Comparison of ENCODE assay signal across 2 cellular contexts in genomic region chr6:31156647-31157046, GRCh38.
TF ChIP-seq lines count a peak whose summit lies in the region.

No MANE protein-coding gene starts in this region.

TF ChIP-seq in SK-N-SH, 30 proteins besides CTCF, POLR2A, EP300 and RAD21:
- TF ChIP-seq TAF1 (IDR thresholded peaks at IDR 0.05; ENCODE audit: borderline replicate concordance, low read depth, low read length) (no peak), SMC3 (IDR thresholded peaks at IDR 0.05; ENCODE audit: low read depth, low read length) (no peak), NFIC (IDR thresholded peaks at IDR 0.05; ENCODE audit: borderline replicate concordance) (no peak), MAX (IDR thresholded peaks at IDR 0.05; ENCODE audit: low read depth) (no peak), FOXJ3 (CRISPR knock-in tag; IDR thresholded peaks at IDR 0.05) (no peak), SIN3A (IDR thresholded peaks at IDR 0.05; ENCODE audit: borderline replicate concordance, low read depth, low read length) (no peak), EZH2phosphoT487 (IDR thresholded peaks at IDR 0.05; ENCODE audit: borderline replicate concordance, low read depth) (no peak), GATA2 (CRISPR knock-in tag; IDR thresholded peaks at IDR 0.05) (no peak), CHD2 (IDR thresholded peaks at IDR 0.05; ENCODE audit: low read length, partially characterized antibody) (no peak), JUND (IDR thresholded peaks at IDR 0.05) (no peak)
- TF ChIP-seq, protein P1, sequence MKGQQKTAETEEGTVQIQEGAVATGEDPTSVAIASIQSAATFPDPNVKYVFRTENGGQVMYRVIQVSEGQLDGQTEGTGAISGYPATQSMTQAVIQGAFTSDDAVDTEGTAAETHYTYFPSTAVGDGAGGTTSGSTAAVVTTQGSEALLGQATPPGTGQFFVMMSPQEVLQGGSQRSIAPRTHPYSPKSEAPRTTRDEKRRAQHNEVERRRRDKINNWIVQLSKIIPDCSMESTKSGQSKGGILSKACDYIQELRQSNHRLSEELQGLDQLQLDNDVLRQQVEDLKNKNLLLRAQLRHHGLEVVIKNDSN (IDR thresholded peaks at IDR 0.05; ENCODE audit: borderline replicate concordance, low read depth) = no peak

TF ChIP-seq in SK-N-SH treated with all-trans-retinoic acid at 6 μM for 48 hours, 23 proteins besides CTCF, POLR2A, EP300 and RAD21:
- TF ChIP-seq TSHZ2 (CRISPR knock-in tag; IDR thresholded peaks at IDR 0.05) = no peak
- TF ChIP-seq BACH2 (CRISPR knock-in tag; IDR thresholded peaks at IDR 0.05; ENCODE audit: borderline replicate concordance) = no peak
